Comparison of ENCODE assay signal across 8 cellular contexts in the genomic region with DNA sequence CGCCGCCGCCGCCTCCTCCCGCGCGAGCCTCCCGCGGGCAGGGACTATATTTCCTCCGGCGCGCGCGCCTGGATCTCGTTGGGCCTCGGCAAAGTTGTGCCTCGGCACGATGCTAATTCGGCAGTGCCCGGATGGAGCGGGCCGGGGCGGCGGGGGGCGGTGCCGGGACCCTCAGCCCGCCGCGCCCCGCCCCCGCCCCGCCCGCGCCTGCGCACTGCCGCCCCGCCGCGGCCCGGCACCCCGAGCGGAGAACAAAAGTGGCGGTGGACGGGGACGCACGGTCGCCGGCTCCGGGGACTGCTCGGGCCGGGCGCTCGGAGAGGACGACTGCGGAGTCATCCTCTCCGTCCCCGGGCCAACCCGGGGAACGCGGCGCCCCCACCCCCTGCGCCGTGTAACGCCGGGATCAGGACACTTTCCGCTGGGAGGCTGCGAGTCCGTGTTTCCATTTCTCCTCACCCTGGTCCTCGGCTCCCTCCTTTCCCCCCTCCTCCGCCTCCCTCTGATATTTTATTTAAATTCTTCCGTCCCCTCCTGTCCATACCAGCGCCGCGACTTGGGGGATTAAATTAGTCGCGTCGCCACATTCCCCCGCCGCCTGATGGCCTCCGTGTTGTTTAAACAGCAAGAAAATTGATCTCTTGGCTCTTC. TPM values are rescaled to one million over a fixed set of nuclear protein-coding genes. Genes with fewer than 3 reads are reported as not detected.
DNase-seq lines count a peak whose midpoint lies in the region; TF ChIP-seq lines count a peak whose summit lies in the region.

TSS of gene PHF21B (minus strand) at position 125 of the 651 bp plus-strand sequence. CDS start 456 bp downstream, outside the sequence.

- peak; percentile 70 for DNase-seq in activated CD4-positive, alpha-beta T cell treated with anti-CD3 and anti-CD28 coated beads, Interleukin-2, amount 10 ng/mL, durations not matched to agents 24 days and 14 days
- DNase-seq in activated CD4-positive, alpha-beta T cell treated with anti-CD3 and anti-CD28 coated beads, Interleukin-2, amount 50 U/mL, for 1 hour = no peak
- peak; percentile 46 for DNase-seq in NCI-H774 (lab: John Stamatoyannopoulos, UW)
- DNase-seq in astrocyte of the spinal cord (ENCODE audit: low read depth, low spot score) = peak; percentile 11
- peak; percentile 27 for DNase-seq in stimulated activated CD4-positive, alpha-beta T cell treated with anti-CD3 and anti-CD28 coated beads, Interleukin-12 subunit alpha, Interleukin-12 subunit beta, amount 100 ng/mL, for 4 hours
- no peak for DNase-seq in SIG-M5 treated with dmso at 0.1 percent for 504 hours (lab: John Stamatoyannopoulos, UW; ENCODE audit: unreplicated experiment)
- no peak for DNase-seq in OCI-M2 (lab: John Stamatoyannopoulos, UW; ENCODE audit: unreplicated experiment)

- peaks cover 2% of the 10 kb centered on the region for H3K36me3 Mint-ChIP-seq in activated CD4-positive, alpha-beta T cell treated with anti-CD3 and anti-CD28 coated beads, Interleukin-2, amount 10 ng/mL, durations not matched to agents 24 days and 14 days (ENCODE audit: low read depth)

- H3K9me3 Mint-ChIP-seq in activated CD4-positive, alpha-beta T cell treated with anti-CD3 and anti-CD28 coated beads, Interleukin-2, amount 10 ng/mL, durations not matched to agents 24 days and 14 days = no peaks in the 10 kb centered on the region

- intact Hi-C loops in activated CD4-positive, alpha-beta T cell treated with anti-CD3 and anti-CD28 coated beads, Interleukin-2, amount 10 ng/mL, durations not matched to agents 24 days and 14 days (cut with micrococcal nuclease) = no loop called here

- peak within 1 kb of the TSS; percentile 84 for H3K4me3 Mint-ChIP-seq in activated CD4-positive, alpha-beta T cell treated with anti-CD3 and anti-CD28 coated beads, Interleukin-2, amount 10 ng/mL, durations not matched to agents 24 days and 14 days

- H3K9me3 ChIP-seq in iPS-18a (ENCODE audit: control insufficient read depth, low read depth, low read length) = no peaks in the 10 kb centered on the region

- no peaks in the 10 kb centered on the region for H3K27me3 ChIP-seq in iPS-18a (ENCODE audit: control insufficient read depth, insufficient read depth, low read length)

- peak within 1 kb of the TSS; percentile 42 for H3K27ac Mint-ChIP-seq in activated CD4-positive, alpha-beta T cell treated with anti-CD3 and anti-CD28 coated beads, Interleukin-2, amount 10 ng/mL, durations not matched to agents 24 days and 14 days

- in situ Hi-C loops in astrocyte of the spinal cord (cut with HindIII; ENCODE audit: low sequenced_read_pairs) = no loop called here

- peaks cover 6% of the 10 kb centered on the region for H3K4me1 Mint-ChIP-seq in activated CD4-positive, alpha-beta T cell treated with anti-CD3 and anti-CD28 coated beads, Interleukin-2, amount 10 ng/mL, durations not matched to agents 24 days and 14 days

- H3K27me3 Mint-ChIP-seq in activated CD4-positive, alpha-beta T cell treated with anti-CD3 and anti-CD28 coated beads, Interleukin-2, amount 10 ng/mL, durations not matched to agents 24 days and 14 days = peaks cover 55% of the 10 kb centered on the region

- TF ChIP-seq CTCF in astrocyte of the spinal cord (IDR thresholded peaks at IDR 0.05; ENCODE audit: low read depth, low read length) = no peak

- peaks cover 20% of the 10 kb centered on the region for H3K4me1 ChIP-seq in iPS-18a (ENCODE audit: control insufficient read depth, low read depth, low read length)

- peak within 1 kb of the TSS; percentile 46 for H3K27ac ChIP-seq in iPS-18a (ENCODE audit: low read length)

- H3K4me3 ChIP-seq in astrocyte of the spinal cord (ENCODE audit: low read depth, low read length) = peak within 1 kb of the TSS; percentile 33
- peak within 1 kb of the TSS; percentile 82 for H3K4me3 ChIP-seq in iPS-18a (ENCODE audit: low read length)

- H3K9ac ChIP-seq in iPS-18a (ENCODE audit: low read length) = peak within 1 kb of the TSS; percentile 83

- H3K36me3 ChIP-seq in iPS-18a (ENCODE audit: control insufficient read depth, low read depth, low read length) = peaks cover 7% of the 10 kb centered on the region

RNA-seq across cellular contexts. Expression of gene PHF21B, which starts in this region (rescaled TPM):
- total RNA-seq in activated CD4-positive, alpha-beta T cell treated with anti-CD3 and anti-CD28 coated beads, Interleukin-2, amount 10 ng/mL, durations not matched to agents 24 days and 14 days = 0.07 TPM in 2 replicates

Comparison
In these comparisons a context has a peak if more than half of its experiments do, and no peak if none do; other contexts are left out.
1. Peak in DNase-seq in activated CD4-positive, alpha-beta T cell treated with anti-CD3 and anti-CD28 coated beads, Interleukin-2, amount 10 ng/mL, durations not matched to agents 24 days and 14 days; RNA of the gene not detected or under 1 TPM.
2. DNase-seq: peak in NCI-H774 (single experiment), astrocyte of the spinal cord (single experiment) and stimulated activated CD4-positive, alpha-beta T cell treated with anti-CD3 and anti-CD28 coated beads, Interleukin-12 subunit alpha, Interleukin-12 subunit beta, amount 100 ng/mL, for 4 hours (single experiment); none in activated CD4-positive, alpha-beta T cell treated with anti-CD3 and anti-CD28 coated beads, Interleukin-2, amount 50 U/mL, for 1 hour (single experiment), SIG-M5 treated with dmso at 0.1 percent for 504 hours (single experiment) and OCI-M2 (single experiment).